8 cellular contexts compared by ENCODE assay signal in the genomic region with DNA sequence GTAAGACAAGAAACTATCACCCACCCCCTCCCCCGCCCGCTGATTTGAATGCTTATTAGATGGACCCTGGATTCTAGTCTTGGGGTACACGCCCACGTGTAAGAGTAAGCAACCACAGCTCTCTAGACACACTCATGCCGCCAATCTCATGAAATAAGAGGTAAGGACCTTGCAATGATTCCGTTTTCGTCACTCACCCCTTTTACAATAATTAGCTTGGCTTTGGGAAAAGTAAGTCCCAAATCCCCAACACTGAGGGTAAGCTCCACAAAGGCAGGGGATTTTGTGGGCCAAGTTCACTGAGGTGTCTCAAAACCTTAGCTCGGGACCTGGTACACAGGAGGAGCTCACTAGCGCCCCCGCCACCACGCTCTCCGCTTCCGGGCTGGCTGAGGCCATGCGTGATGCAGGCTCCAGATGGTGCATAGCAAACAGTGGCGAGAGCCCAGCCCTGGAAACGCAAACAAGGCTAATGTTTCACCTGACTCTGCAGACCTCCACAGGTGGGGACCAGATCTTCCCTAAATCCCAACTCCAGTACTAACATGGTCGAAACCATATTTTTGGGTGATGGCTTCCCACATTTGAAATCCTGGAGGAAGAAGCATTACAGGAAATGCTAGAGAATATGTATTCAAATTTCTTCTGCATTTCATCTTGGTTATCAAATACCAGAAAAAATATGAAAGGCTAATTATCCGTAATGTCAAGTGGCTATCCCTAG. TPM values are rescaled to one million over a fixed set of nuclear protein-coding genes. Genes with fewer than 3 reads are reported as not detected.
DNase-seq lines count a peak whose midpoint lies in the region; ATAC-seq and TF ChIP-seq lines count a peak whose summit lies in the region.

No MANE protein-coding gene starts in this region.

- H3K9me3 Mint-ChIP-seq in CD8-positive, alpha-beta memory T cell = no peaks in the 10 kb centered on the region
- no peaks in the 10 kb centered on the region for H3K9me3 Mint-ChIP-seq in endodermal cell
- H3K9me3 Mint-ChIP-seq in mesothelial cell of epicardium = no peaks in the 10 kb centered on the region

- no peaks in the 10 kb centered on the region for H3K9me3 ChIP-seq in CD8-positive, alpha-beta memory T cell (ENCODE audit: low read length)
- no peaks in the 10 kb centered on the region for H3K9me3 ChIP-seq in endodermal cell (ENCODE audit: control insufficient read depth, low read length)

- H3K36me3 Mint-ChIP-seq in CD8-positive, alpha-beta memory T cell = peaks cover 3 to 45% (median 5%) of the 10 kb centered on the region in 3 donors
- H3K36me3 Mint-ChIP-seq in endodermal cell (ENCODE audit: low read depth) (no peaks in the 10 kb centered on the region), mesothelial cell of epicardium (no peaks in the 10 kb centered on the region)

- peaks cover 0 to 6% of the 10 kb centered on the region in 2 donors for H3K27me3 Mint-ChIP-seq in CD8-positive, alpha-beta memory T cell
- H3K27me3 Mint-ChIP-seq in endodermal cell (ENCODE audit: insufficient read depth) (peaks cover 11% of the 10 kb centered on the region), mesothelial cell of epicardium (ENCODE audit: low read depth) (peaks cover 4% of the 10 kb centered on the region)

- POLR2A ChIA-PET in CD8-positive, alpha-beta memory T cell (lab: Charles Lee) = interaction anchor here (0.6 to 1.8 kb wide), 11 partner anchors 10 to 221 kb away, joined by 3 to 13 read pairs (median 5); a partner anchor contains a TSS

- CTCF ChIA-PET in CD8-positive, alpha-beta memory T cell (lab: Charles Lee) = interaction anchor here (0.6 to 6.8 kb wide), 37 partner anchors 9 to 174 kb away, joined by 3 to 57 read pairs (median 6); a partner anchor contains a TSS

- H3K9ac ChIP-seq in endodermal cell (ENCODE audit: extremely low read depth, low read length, poor library complexity, severe bottlenecking) = peak overlapping the region; percentile 23

- no peaks in the 10 kb centered on the region for H3K27me3 ChIP-seq in CD8-positive, alpha-beta memory T cell (ENCODE audit: insufficient read depth, low read length, poor library complexity, severe bottlenecking)
- no peaks in the 10 kb centered on the region for H3K27me3 ChIP-seq in HL-60 (ENCODE audit: insufficient read depth, poor library complexity, severe bottlenecking)
- H3K27me3 ChIP-seq in endodermal cell (ENCODE audit: control insufficient read depth, insufficient read depth, low read length, poor library complexity, severe bottlenecking) = peaks cover 11% of the 10 kb centered on the region

- peak overlapping the region; percentile 92 to 98 (median 96) for H3K27ac Mint-ChIP-seq in CD8-positive, alpha-beta memory T cell
- H3K27ac Mint-ChIP-seq in endodermal cell (peak overlapping the region; percentile 95), mesothelial cell of epicardium (peak overlapping the region; percentile 88)

- H3K4me3 ChIP-seq in CD8-positive, alpha-beta memory T cell (ENCODE audit: low read length) = peak overlapping the region; percentile 79
- H3K4me3 ChIP-seq in HL-60 (replicated peaks; ENCODE audit: insufficient read depth, low read length) (peak overlapping the region; percentile 48), endodermal cell (ENCODE audit: low read length) (peak overlapping the region; percentile 74)

- peak; percentile 64 for ATAC-seq in GM19455 (IDR thresholded peaks at IDR 0.05; ENCODE audit: unreplicated experiment)

- TF ChIP-seq CTCF in HL-60 (IDR thresholded peaks at IDR 0.05; ENCODE audit: insufficient read depth, low read length) (peak; percentile 91), endodermal cell (conservative IDR thresholded peaks at IDR 0.05) (peak; percentile 87), mesothelial cell of epicardium (IDR thresholded peaks at IDR 0.05; ENCODE audit: unreplicated experiment) (peak; percentile 16)

- H3K4me1 Mint-ChIP-seq in CD8-positive, alpha-beta memory T cell = peaks cover 44 to 76% (median 75%) of the 10 kb centered on the region in 3 donors
- H3K4me1 Mint-ChIP-seq in endodermal cell = peaks cover 12% of the 10 kb centered on the region
- peaks cover 11% of the 10 kb centered on the region for H3K4me1 Mint-ChIP-seq in mesothelial cell of epicardium

- peak overlapping the region; percentile 95 to 98 (median 96) for H3K4me3 Mint-ChIP-seq in CD8-positive, alpha-beta memory T cell
- H3K4me3 Mint-ChIP-seq in endodermal cell (peak overlapping the region; percentile 72), mesothelial cell of epicardium (peak overlapping the region; percentile 82)

- peaks cover 4% of the 10 kb centered on the region for H3K36me3 ChIP-seq in CD8-positive, alpha-beta memory T cell (ENCODE audit: insufficient read depth, low read length)
- no peaks in the 10 kb centered on the region for H3K36me3 ChIP-seq in endodermal cell (ENCODE audit: control insufficient read depth, insufficient read depth, low read length)

- H3K27ac ChIP-seq in CD8-positive, alpha-beta memory T cell (ENCODE audit: low read depth, low read length) = peak overlapping the region; percentile 58
- H3K27ac ChIP-seq in HL-60 (replicated peaks) (peak overlapping the region; percentile 99), endodermal cell (ENCODE audit: low read depth, low read length) (no peak overlapping the region)

- H3K4me1 ChIP-seq in CD8-positive, alpha-beta memory T cell (ENCODE audit: insufficient read depth, low read length) = peaks cover 45% of the 10 kb centered on the region
- H3K4me1 ChIP-seq in endodermal cell (ENCODE audit: control insufficient read depth, insufficient read depth, low read length) = no peaks in the 10 kb centered on the region

- WGBS in endodermal cell (ENCODE audit: insufficient coverage in 1 of 2, insufficient read length in 1 of 2), 2 experiments = 12 to 13% methylated on average over 5 to 18 of the region's 18 CpGs

- DNase-seq in CD8-positive, alpha-beta memory T cell = peak; percentile 79 to 90 (median 83)
- DNase-seq in HL-60 (ENCODE audit: low read depth in 1 of 2, low spot score in 1 of 2) (peak; percentile 88 to 94), NCI-H82 treated with DMSO at 0.1 percent for 48 hours (lab: John Stamatoyannopoulos, UW; ENCODE audit: unreplicated experiment) (peak; percentile 65), endodermal cell (peak; percentile 98), mesothelial cell of epicardium (ENCODE audit: low spot score in 2 of 2, unreplicated experiment in 2 of 2) (peak; percentile 61 to 84)
- DNase-seq in activated CD8-positive, alpha-beta memory T cell treated with anti-CD3 and anti-CD28 coated beads for 48 hours (ENCODE audit: low read depth in 2 of 3, low spot score in 2 of 3) = peak; percentile 71 to 82 (median 81)
- DNase-seq in stimulated activated CD8-positive, alpha-beta memory T cell treated with anti-CD3 and anti-CD28 coated beads, Interleukin-15, amount 100 ng/mL, for 4 hours (ENCODE audit: low read depth in 2 of 2) = peak; percentile 71 to 76

RNA-seq across cellular contexts. Expression of a gene that starts 4.1 kb away (rescaled TPM):
- total RNA-seq in CD8-positive, alpha-beta memory T cell = 10 to 100 TPM; 17.8 to 19.7 TPM
- polyA plus RNA-seq in CD8-positive, alpha-beta memory T cell = 550 TPM
- total RNA-seq in endodermal cell (1 to 10 TPM; 1.8 to 2.6 TPM), mesothelial cell of epicardium (0.50 to 1.6 TPM (median 1.2 TPM) in 3 replicates)
- polyA plus RNA-seq in endodermal cell (2013, experiment 1 of 2) = 0.39 TPM
- 2.6 TPM for polyA plus RNA-seq in endodermal cell (2013, experiment 2 of 2)

Comparison
In these comparisons a context has a peak if more than half of its experiments do, and no peak if none do; other contexts are left out.
1. CTCF ChIP-seq: peak in every context shown above with its lines; median percentile 91 in HL-60; 87 in endodermal cell; 16 in mesothelial cell of epicardium.